8 cellular contexts compared by ENCODE assay signal in genomic region chr6:135181333-135182119, GRCh38. TPM values are rescaled to one million over a fixed set of nuclear protein-coding genes. Genes with fewer than 3 reads are reported as not detected.
DNase-seq lines count a peak whose midpoint lies in the region; ATAC-seq and TF ChIP-seq lines count a peak whose summit lies in the region.

No MANE protein-coding gene starts in this region.

- no peaks in the 10 kb centered on the region for H3K27me3 ChIP-seq in CD4-positive, alpha-beta memory T cell (ENCODE audit: insufficient read depth, low read length)
- H3K27me3 ChIP-seq in HAP-1 (ENCODE audit: low read depth) (no peaks in the 10 kb centered on the region), Panc1 (ENCODE audit: control insufficient read depth, insufficient read depth, low read length) (peaks cover 36% of the 10 kb centered on the region), lower lobe of right lung (ENCODE audit: low read depth) (peaks cover 46% of the 10 kb centered on the region)

- H3K4me1 Mint-ChIP-seq in CD4-positive, alpha-beta memory T cell = peaks cover 12 to 28% (median 17%) of the 10 kb centered on the region in 4 donors
- H3K4me1 Mint-ChIP-seq in type B pancreatic cell (ENCODE audit: unreplicated experiment) = peaks cover 14% of the 10 kb centered on the region

- intact Hi-C loops in CD4-positive, alpha-beta memory T cell (cut with micrococcal nuclease) = loop anchor here (2.0 kb wide), 4 partner anchors 19 to 1007 kb away; no protein-coding TSS in a partner anchor
- intact Hi-C loops in Panc1 (cut with micrococcal nuclease; ENCODE audit: unreplicated experiment) (loop anchor here (10.0 kb wide), 1 partner anchor 127 kb away; the partner anchor contains the start of gene HBS1L), lower lobe of right lung (cut with DNase I) (no loop called here)

- H3K36me3 ChIP-seq in CD4-positive, alpha-beta memory T cell (ENCODE audit: insufficient read depth, low read length) = no peaks in the 10 kb centered on the region
- no peaks in the 10 kb centered on the region; the same call in 1 of the 2 replicates for H3K36me3 ChIP-seq in HAP-1 (replicated peaks)
- H3K36me3 ChIP-seq in Panc1 (ENCODE audit: control insufficient read depth, insufficient read depth, low read length) = no peaks in the 10 kb centered on the region; the same call in 1 of the 2 replicates
- H3K36me3 ChIP-seq in lower lobe of right lung = no peaks in the 10 kb centered on the region

- H3K4me3 Mint-ChIP-seq in CD4-positive, alpha-beta memory T cell = peak overlapping the region; percentile 87 to 96 (median 91)
- H3K4me3 Mint-ChIP-seq in type B pancreatic cell = peak overlapping the region; percentile 91

- peak overlapping the region; percentile 14 for H3K27ac ChIP-seq in CD4-positive, alpha-beta memory T cell (ENCODE audit: low read depth, low read length)
- H3K27ac ChIP-seq in Panc1 (ENCODE audit: low read length) (no peak overlapping the region), lower lobe of right lung (no peak overlapping the region)

- H3K9me3 ChIP-seq in CD4-positive, alpha-beta memory T cell (ENCODE audit: control insufficient read depth in 1 of 2, low read length in 2 of 2) = no peaks in the 10 kb centered on the region
- H3K9me3 ChIP-seq in HAP-1 (no peaks in the 10 kb centered on the region), Panc1 (ENCODE audit: control insufficient read depth, insufficient read depth, low read depth, low read length) (no peaks in the 10 kb centered on the region), lower lobe of right lung (no peaks in the 10 kb centered on the region)

- TF ChIP-seq CTCF in Panc1 (IDR thresholded peaks at IDR 0.05) (no peak), cardiac fibroblast (IDR thresholded peaks at IDR 0.05; ENCODE audit: low read depth, low read length) (no peak), lower lobe of right lung (IDR thresholded peaks at IDR 0.05) (no peak), type B pancreatic cell (conservative IDR thresholded peaks at IDR 0.05) (no peak)

- POLR2A ChIA-PET in CD4-positive, alpha-beta memory T cell (lab: Charles Lee; ENCODE audit: partially characterized antibody) = interaction anchor here (1.0 to 4.3 kb wide), 9 partner anchors 28 to 1108 kb away, joined by 3 to 27 read pairs (median 4); partner anchors contain the start of genes BCLAF1 and HBS1L
- POLR2A ChIA-PET in Panc1 (lab: Charles Lee) = no interaction called here

- peaks cover 12% of the 10 kb centered on the region for H3K4me1 ChIP-seq in CD4-positive, alpha-beta memory T cell (ENCODE audit: insufficient read depth, low read length)
- peaks cover 2% of the 10 kb centered on the region; the same call in 1 of the 2 replicates for H3K4me1 ChIP-seq in HAP-1
- H3K4me1 ChIP-seq in Panc1 (ENCODE audit: control insufficient read depth, insufficient read depth, low read length) = peaks cover 3% of the 10 kb centered on the region
- peaks cover 34% of the 10 kb centered on the region for H3K4me1 ChIP-seq in lower lobe of right lung

- CTCF ChIA-PET in CD4-positive, alpha-beta memory T cell (lab: Charles Lee; ENCODE audit: partially characterized antibody) = interaction anchor here (0.6 to 5.6 kb wide), 7 partner anchors 18 to 94 kb away, joined by 3 to 66 read pairs (median 12); no protein-coding TSS in a partner anchor
- CTCF ChIA-PET in Panc1 (lab: Charles Lee) = no interaction called here

- ATAC-seq in Panc1 (peak; percentile 46; the same call in 1 of the 2 replicates), lower lobe of right lung (no peak), HG03342 (IDR thresholded peaks at IDR 0.05; ENCODE audit: unreplicated experiment) (no peak)

- peaks cover 0 to 9% of the 10 kb centered on the region in 2 donors for H3K36me3 Mint-ChIP-seq in CD4-positive, alpha-beta memory T cell
- H3K36me3 Mint-ChIP-seq in type B pancreatic cell = no peaks in the 10 kb centered on the region

- H3K27me3 Mint-ChIP-seq in CD4-positive, alpha-beta memory T cell = no peaks in the 10 kb centered on the region
- peaks cover 57% of the 10 kb centered on the region for H3K27me3 Mint-ChIP-seq in type B pancreatic cell

- H3K4me3 ChIP-seq in CD4-positive, alpha-beta memory T cell (ENCODE audit: low read length in 2 of 2) = peak overlapping the region; percentile 51 to 91
- H3K4me3 ChIP-seq in HAP-1 = peak overlapping the region; percentile 46
- H3K4me3 ChIP-seq in Panc1 (ENCODE audit: low read depth in 2 of 2, low read length in 2 of 2) = peak overlapping the region; percentile 62 to 67
- peak overlapping the region; percentile 57 to 60 for H3K4me3 ChIP-seq in cardiac fibroblast (replicated peaks in 1 of 2; ENCODE audit: low read depth in 2 of 2, low read length in 2 of 2)
- H3K4me3 ChIP-seq in lower lobe of right lung = peak overlapping the region; percentile 63

- H3K27ac Mint-ChIP-seq in CD4-positive, alpha-beta memory T cell = peak overlapping the region in 6 of 7 donors; percentile 25 to 82 (median 76)
- H3K27ac Mint-ChIP-seq in type B pancreatic cell = peak overlapping the region; percentile 12

- DNase-seq in CD4-positive, alpha-beta memory T cell = peak in 4 of 5 donors; percentile 10 to 22 (median 13)
- DNase-seq in HAP-1 (ENCODE audit: low spot score in 2 of 2) (peak; percentile 36 to 51), Panc1 (ENCODE audit: low read depth, low spot score) (no peak), cardiac fibroblast (ENCODE audit: low read depth in 2 of 2) (peak in 1 of 2 donors; percentile 35), lower lobe of right lung (no peak), type B pancreatic cell (ENCODE audit: extremely low spot score, unreplicated experiment) (peak; percentile 69), COLO829 (ENCODE audit: low spot score) (no peak)

- BruUV-seq in Panc1 (replicated peaks; lab: Mats Ljungman, UMichigan) = no TSS peak

- in situ Hi-C loops in HAP-1 (cut with MboI; ENCODE audit: low sequenced_read_pairs) = loop anchor here (25.0 kb wide), 1 partner anchor 231 kb away; no protein-coding TSS in a partner anchor
- in situ Hi-C loops in Panc1 (cut with HindIII; ENCODE audit: low pct_unique_long_range_greater_than_20kb, low sequenced_read_pairs) = no loop called here

- no peaks in the 10 kb centered on the region for H3K9me3 Mint-ChIP-seq in CD4-positive, alpha-beta memory T cell
- peaks cover 2% of the 10 kb centered on the region for H3K9me3 Mint-ChIP-seq in type B pancreatic cell

RNA-seq across cellular contexts. Expression of gene MYB, which starts 0.4 kb away (rescaled TPM):
- total RNA-seq in CD4-positive, alpha-beta memory T cell = 1 to 10 TPM; 3.9 to 4.7 TPM
- under 1 TPM; 0.31 to 0.35 TPM for polyA plus RNA-seq in CD4-positive, alpha-beta memory T cell
- total RNA-seq in Panc1 (2021; ENCODE audit: unreplicated experiment) (1.3 TPM), lower lobe of right lung (6.1 TPM), type B pancreatic cell (ENCODE audit: low replicate concordance) (4.7 and 4.9 TPM in 2 replicates)
- 0.15 TPM for polyA plus RNA-seq in Panc1 (2012; ENCODE audit: insufficient read length)

Comparison
In these comparisons a context has a peak if more than half of its experiments do, and no peak if none do; other contexts are left out.
1. DNase-seq: peak in CD4-positive, alpha-beta memory T cell (4 of 5), HAP-1 (2 of 2) and type B pancreatic cell (single experiment); none in Panc1 (single experiment), lower lobe of right lung (single experiment) and COLO829 (single experiment).
2. Peak in every context shown above with its lines, with median percentiles within 50 percentile points of each other: H3K4me3 ChIP-seq.